ENCODE assay signal across 27 cellular contexts in the genomic region with DNA sequence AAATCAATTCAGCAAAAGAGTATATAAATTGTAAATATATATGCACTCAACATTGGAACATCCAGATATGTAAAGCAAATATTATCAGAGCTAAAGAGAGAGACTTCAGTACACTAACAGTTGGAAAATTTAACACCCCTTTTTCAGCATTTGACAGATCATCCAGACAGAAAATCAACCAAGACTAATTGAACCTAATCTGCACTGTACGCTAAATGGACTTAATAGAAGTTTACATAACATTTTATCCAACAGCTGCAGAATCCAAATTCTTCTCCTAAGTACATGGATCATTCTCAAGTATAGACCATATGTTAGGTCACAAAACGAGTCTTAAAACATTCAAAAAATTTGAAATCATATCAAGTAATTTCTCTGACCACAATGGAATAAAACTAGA.
"Had no signal": no experiment of that assay in that cellular context is flagged by ENCODE, and none has a peak within 500 bp of the region (broad histone marks: within the 10 kb centered on the region; RNA-seq: fewer than 3 reads in every experiment).

No MANE protein-coding gene starts in this region.

- H3K27ac ChIP-seq: colonic mucosa, coronary artery, dorsolateral prefrontal cortex, epithelial cell of prostate, esophagus muscularis mucosa, esophagus squamous epithelium, foreskin keratinocyte, gastrocnemius medialis, gastroesophageal sphincter, heart left ventricle, heart right ventricle had no signal

- H3K4me3 ChIP-seq: colonic mucosa, coronary artery, dorsolateral prefrontal cortex, esophagus muscularis mucosa, esophagus squamous epithelium, gastrocnemius medialis, gastroesophageal sphincter, heart left ventricle, heart right ventricle had no signal

- FAIRE-seq: colon, endometrium, endothelial cell of umbilical vein, frontal cortex had no signal

- H3K27me3 ChIP-seq: colonic mucosa, dorsolateral prefrontal cortex, esophagus muscularis mucosa, esophagus squamous epithelium, foreskin keratinocyte, gastrocnemius medialis, gastroesophageal sphincter, heart left ventricle, heart right ventricle had no signal

- H3K36me3 ChIP-seq: colonic mucosa, esophagus muscularis mucosa, esophagus squamous epithelium, gastrocnemius medialis, gastroesophageal sphincter, heart left ventricle, heart right ventricle had no signal

- DNase-seq: colonic mucosa; cortex of kidney; dermis blood vessel endothelial cell; dorsolateral prefrontal cortex; effector CD4-positive, alpha-beta T cell; effector CD8-positive, alpha-beta T cell; effector memory CD4-positive, alpha-beta T cell; effector memory CD8-positive, alpha-beta T cell; endodermal cell; erythroblast; esophagus squamous epithelium; foreskin fibroblast; foreskin keratinocyte; foreskin melanocyte; gastrocnemius medialis; glutamatergic neuron; head of caudate nucleus; heart left ventricle; heart right ventricle had no signal

- H3K4me1 ChIP-seq: colonic mucosa, esophagus muscularis mucosa, esophagus squamous epithelium, foreskin keratinocyte, gastrocnemius medialis, gastroesophageal sphincter, heart left ventricle, heart right ventricle had no signal

- H3K9me3 ChIP-seq: colonic mucosa, esophagus muscularis mucosa, esophagus squamous epithelium had no signal
